ENCODE assay signal across 19 cellular contexts in the genomic region with DNA sequence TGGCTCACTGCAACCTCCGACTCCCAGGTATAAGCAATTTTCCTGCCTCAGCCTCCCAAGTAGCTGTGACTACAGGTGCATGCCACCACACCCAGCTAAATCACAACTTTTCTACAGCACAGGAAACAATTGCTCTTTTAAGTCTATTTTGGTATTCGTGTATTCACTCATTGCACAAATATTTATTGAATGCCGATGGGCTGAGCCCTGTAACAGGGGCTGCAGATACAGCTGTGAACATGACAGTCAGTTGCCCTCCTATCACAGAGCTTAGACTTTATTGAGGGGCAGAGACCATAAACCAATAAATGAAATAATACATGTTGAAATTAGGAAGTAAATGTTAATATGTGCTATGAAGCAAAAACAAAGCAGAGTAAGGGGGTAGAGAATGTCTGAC.
DNase-seq lines count a peak whose midpoint lies in the region; ATAC-seq and TF ChIP-seq lines count a peak whose summit lies in the region.
"Had no signal": no experiment of that assay in that cellular context is flagged by ENCODE, and none has a peak within 500 bp of the region (broad histone marks: within the 10 kb centered on the region; RNA-seq: fewer than 3 reads in every experiment).

No MANE protein-coding gene starts in this region.

- no TSS peak for BruUV-seq in PC-3 (replicated peaks; lab: Mats Ljungman, UMichigan)

- peak overlapping the region; percentile 58; the same call in 1 of the 2 replicates for H3K27ac Mint-ChIP-seq in GM23338
- peak overlapping the region; percentile 43 for H3K27ac Mint-ChIP-seq in mesothelial cell of epicardium
- H3K27ac Mint-ChIP-seq: CD8-positive, alpha-beta T cell had no signal

- no peak overlapping the region; the same call in 1 of the 2 replicates for H3K9ac ChIP-seq in PC-3 (ENCODE audit: low read length)
- H3K9ac ChIP-seq: BLaER1, SK-N-SH had no signal

- no peaks in the 10 kb centered on the region for H3F3A ChIP-seq in GM23338 (replicated peaks; ENCODE audit: low read depth)
- peaks cover 20% of the 10 kb centered on the region for H3F3A ChIP-seq in PC-3 (ENCODE audit: low read length, unreplicated experiment)

- no peak for TF ChIP-seq POLR2A in vagina (IDR thresholded peaks at IDR 0.05)

- intact Hi-C loops in PC-3 (cut with micrococcal nuclease) (no loop called here), vagina (cut with DNase I) (no loop called here)

- H3K4me3 Mint-ChIP-seq in GM23338 (no peak overlapping the region), mesothelial cell of epicardium (no peak overlapping the region)
- H3K4me3 Mint-ChIP-seq: CD8-positive, alpha-beta T cell had no signal

- TF ChIP-seq CTCF in AG10803 (conservative IDR thresholded peaks at IDR 0.05; ENCODE audit: low read length) (no peak), GM23338 (conservative IDR thresholded peaks at IDR 0.05; ENCODE audit: low read depth in 2 of 2) (no peak), PC-3 (conservative IDR thresholded peaks at IDR 0.05; ENCODE audit: low read depth, low read length) (no peak), mesothelial cell of epicardium (IDR thresholded peaks at IDR 0.05; ENCODE audit: unreplicated experiment) (no peak), vagina (IDR thresholded peaks at IDR 0.05) (no peak)

- CTCF ChIA-PET in PC-3 (lab: Charles Lee), result interaction anchor here (0.7 kb wide), 1 partner anchor 311 kb away, joined by 3 read pairs; no protein-coding TSS in a partner anchor

- H3K4me2 ChIP-seq in GM23338 (peak overlapping the region; percentile 7; the same call in 1 of the 2 replicates), PC-3 (ENCODE audit: low read length) (no peak overlapping the region)
- H3K4me2 ChIP-seq: BLaER1, SK-N-SH had no signal

- H3K27me3 Mint-ChIP-seq in GM23338 (ENCODE audit: insufficient read depth, low read depth, poor library complexity), result peaks cover 2% of the 10 kb centered on the region
- H3K27me3 Mint-ChIP-seq in mesothelial cell of epicardium (ENCODE audit: low read depth), result peaks cover 3% of the 10 kb centered on the region

- H3K9me2 ChIP-seq in GM23338 (ENCODE audit: insufficient read depth) (no peaks in the 10 kb centered on the region; the same call in 1 of the 2 replicates), PC-3 (replicated peaks; ENCODE audit: low read length) (no peaks in the 10 kb centered on the region)
- H3K9me2 ChIP-seq: SK-N-SH had no signal

- H3K9me3 ChIP-seq in PC-3 (ENCODE audit: low read length) (no peaks in the 10 kb centered on the region), vagina (no peaks in the 10 kb centered on the region)
- H3K9me3 ChIP-seq: BLaER1, HAP-1, SK-N-SH had no signal

- POLR2A ChIA-PET in PC-3 (lab: Charles Lee; ENCODE audit: unreplicated experiment), result interaction anchor here (0.6 kb wide), 1 partner anchor 29 kb away, joined by 3 read pairs; no protein-coding TSS in a partner anchor

- H3K9me3 Mint-ChIP-seq in GM23338 (peaks cover 2% of the 10 kb centered on the region; the same call in 2 of the 3 replicates), mesothelial cell of epicardium (no peaks in the 10 kb centered on the region)
- H3K9me3 Mint-ChIP-seq: CD8-positive, alpha-beta T cell had no signal

- H3K36me3 Mint-ChIP-seq in GM23338 (ENCODE audit: low read depth) (peaks cover 7% of the 10 kb centered on the region; the same call in 1 of the 3 replicates), mesothelial cell of epicardium (no peaks in the 10 kb centered on the region)

- H3K27ac ChIP-seq in GM23338 (ENCODE audit: low read depth), result no peak overlapping the region
- peak overlapping the region; percentile 100 for H3K27ac ChIP-seq in PC-3 (ENCODE audit: low read length)
- no peak overlapping the region for H3K27ac ChIP-seq in vagina
- H3K27ac ChIP-seq: BLaER1 had no signal

- no peaks in the 10 kb centered on the region for H4K20me1 ChIP-seq in GM23338 (replicated peaks; ENCODE audit: insufficient read depth)
- no peaks in the 10 kb centered on the region for H4K20me1 ChIP-seq in PC-3 (ENCODE audit: low read length)
- H4K20me1 ChIP-seq: BLaER1 had no signal

- peaks cover 36% of the 10 kb centered on the region for H3K4me1 Mint-ChIP-seq in GM23338
- H3K4me1 Mint-ChIP-seq in mesothelial cell of epicardium, result peaks cover 41% of the 10 kb centered on the region

- H3K4me1 ChIP-seq in GM23338 (ENCODE audit: insufficient read depth), result peaks cover 12% of the 10 kb centered on the region
- H3K4me1 ChIP-seq in PC-3 (ENCODE audit: insufficient read depth, low read length), result peaks cover 68% of the 10 kb centered on the region
- peaks cover 8% of the 10 kb centered on the region for H3K4me1 ChIP-seq in vagina
- H3K4me1 ChIP-seq: BLaER1 had no signal

- ATAC-seq in GM23338 (no peak), PC-3 (no peak)
- ATAC-seq: CD8-positive, alpha-beta T cell; K562 had no signal

- no peaks in the 10 kb centered on the region for H3K36me3 ChIP-seq in GM23338 (ENCODE audit: insufficient read depth)
- H3K36me3 ChIP-seq in PC-3 (ENCODE audit: low read depth, low read length), result no peaks in the 10 kb centered on the region
- H3K36me3 ChIP-seq in vagina, result no peaks in the 10 kb centered on the region
- H3K36me3 ChIP-seq: BLaER1, HAP-1 had no signal

- H3K4me3 ChIP-seq in AG10803 (ENCODE audit: low read length), result no peak overlapping the region
- H3K4me3 ChIP-seq in GM23338, result no peak overlapping the region
- no peak overlapping the region for H3K4me3 ChIP-seq in PC-3 (ENCODE audit: low read length)
- no peak overlapping the region for H3K4me3 ChIP-seq in vagina
- H3K4me3 ChIP-seq: BLaER1, HAP-1, K562 had no signal

- H2AFZ ChIP-seq in GM23338 (no peak overlapping the region), PC-3 (ENCODE audit: low read length) (no peak overlapping the region)

- H3K79me2 ChIP-seq in GM23338 (replicated peaks; ENCODE audit: insufficient read depth) (no peaks in the 10 kb centered on the region), PC-3 (ENCODE audit: low read length) (no peaks in the 10 kb centered on the region)

- H3K27me3 ChIP-seq in GM23338 (ENCODE audit: insufficient read depth), result no peaks in the 10 kb centered on the region
- no peaks in the 10 kb centered on the region for H3K27me3 ChIP-seq in PC-3 (ENCODE audit: low read length)
- H3K27me3 ChIP-seq in vagina, result no peaks in the 10 kb centered on the region
- H3K27me3 ChIP-seq: BLaER1 had no signal

- DNase-seq in AG10803 (ENCODE audit: low read depth), result peak; percentile 22
- DNase-seq in GM23338 (ENCODE audit: low spot score), result no peak
- DNase-seq in PC-3, result peak; percentile 52
- DNase-seq in mesothelial cell of epicardium (ENCODE audit: low spot score in 2 of 2, unreplicated experiment in 2 of 2), result no peak
- no peak for DNase-seq in activated T-cell treated with anti-CD3 and anti-CD28 coated beads, Interleukin-2, amount 50 U/mL, for 48 hours
- DNase-seq in activated CD8-positive, alpha-beta memory T cell treated with anti-CD3 and anti-CD28 coated beads, Interleukin-2, amount 50 U/mL, for 48 hours, result no peak
- no peak for DNase-seq in vagina (ENCODE audit: extremely low spot score in 2 of 2)
- no peak for DNase-seq in putamen (ENCODE audit: low spot score)
- DNase-seq: CD8-positive, alpha-beta T cell; NCI-H1105; NCI-H2081 treated with DMSO at 0.1 percent for 48 hours; NCI-H510A; NCI-H774; RPMI8226; SHP77 treated with DMSO at 0.1 percent for 48 hours had no signal

Comparison
In these comparisons a context has a peak if more than half of its experiments do, and no peak if none do; other contexts are left out.
1. DNase-seq: peak in AG10803 (single experiment) and PC-3 (single experiment); none in GM23338 (single experiment), mesothelial cell of epicardium (0 of 2), activated T-cell treated with anti-CD3 and anti-CD28 coated beads, Interleukin-2, amount 50 U/mL, for 48 hours (0 of 2), activated CD8-positive, alpha-beta memory T cell treated with anti-CD3 and anti-CD28 coated beads, Interleukin-2, amount 50 U/mL, for 48 hours (single experiment), vagina (0 of 2) and putamen (single experiment).